14 cellular contexts compared by ENCODE assay signal in genomic region chr1:1240348-1240732, GRCh38.
DNase-seq lines count a peak whose midpoint lies in the region; ATAC-seq and TF ChIP-seq lines count a peak whose summit lies in the region.
"Had no signal": no experiment of that assay in that cellular context is flagged by ENCODE, and none has a peak within 500 bp of the region (broad histone marks: within the 10 kb centered on the region; RNA-seq: fewer than 3 reads in every experiment).

No MANE protein-coding gene starts in this region.

- no peak for ATAC-seq in HG02884 (IDR thresholded peaks at IDR 0.05; ENCODE audit: unreplicated experiment)
- ATAC-seq: CD8-positive, alpha-beta T cell had no signal

- POLR2A ChIA-PET in HEK293 (lab: Yijun Ruan, JAX) = no interaction called here

- H3K27ac ChIP-seq in BLaER1 = 0 out of 2 replicates have a peak overlapping the region, but pooled peaks have one; percentile 26
- no peak overlapping the region for H3K27ac ChIP-seq in HEK293 (ENCODE audit: extremely low read depth, low read depth, low read length)
- H3K27ac ChIP-seq: HL-60 had no signal

- TF ChIP-seq CTCF in HEK293 (tag by site-specific recombination; IDR thresholded peaks at IDR 0.05) (no peak), GM20000 (IDR thresholded peaks at IDR 0.05; ENCODE audit: extremely low read depth, missing control alignments) (no peak)

- no peak overlapping the region for H3K4me3 ChIP-seq in BLaER1
- H3K4me3 ChIP-seq in HEK293 (ENCODE audit: low read depth, low read length) = no peak overlapping the region

- peaks cover 16% of the 10 kb centered on the region for H3K27me3 ChIP-seq in BLaER1

- peak; percentile 41 for DNase-seq in iPS-NIHi11 (ENCODE audit: low spot score)
- no peak for DNase-seq in GM20000 (ENCODE audit: low spot score)
- DNase-seq: 8988T; AML-193; C1 segment of cervical spinal cord; CD8-positive, alpha-beta T cell; COR-L47; GF-D8; HCEC 1CT; KG1 had no signal

- peak overlapping the region; percentile 45 for H3K4me2 ChIP-seq in BLaER1

- peaks cover 66% of the 10 kb centered on the region for H4K20me1 ChIP-seq in BLaER1

- H3K9me3 ChIP-seq in BLaER1 (no peaks in the 10 kb centered on the region), HEK293 (ENCODE audit: control insufficient read depth, insufficient read depth, low read depth, low read length) (no peaks in the 10 kb centered on the region)

- H3K9ac ChIP-seq in BLaER1 = no peak overlapping the region

- H3K4me1 ChIP-seq in BLaER1 (peaks cover 87% of the 10 kb centered on the region), HEK293 (ENCODE audit: control insufficient read depth, insufficient read depth, low read length) (no peaks in the 10 kb centered on the region)

- peaks cover 9% of the 10 kb centered on the region; the same call in 1 of the 2 replicates for H3K36me3 ChIP-seq in BLaER1
- no peaks in the 10 kb centered on the region for H3K36me3 ChIP-seq in HEK293 (ENCODE audit: control insufficient read depth in 2 of 2, insufficient read depth in 1 of 2, low read length in 2 of 2)

- CTCF ChIA-PET in HEK293 (lab: Yijun Ruan, JAX) = no interaction called here

TF ChIP-seq in HEK293, 187 proteins besides CTCF, POLR2A, EP300 and RAD21:
- TF ChIP-seq ZNF785 (tag by site-specific recombination; IDR thresholded peaks at IDR 0.05) (no peak), KLF8 (tag by site-specific recombination; IDR thresholded peaks at IDR 0.05) (no peak), SP2 (tag by site-specific recombination; IDR thresholded peaks at IDR 0.05) (no peak), PRDM10 (tag by site-specific recombination; IDR thresholded peaks at IDR 0.05) (peak; percentile 43; the same call in 1 of the 2 replicates), GLIS1 (tag by site-specific recombination; IDR thresholded peaks at IDR 0.05) (peak; percentile 39), ZIC2 (tag by site-specific recombination; IDR thresholded peaks at IDR 0.05) (no peak), ZNF302 (tag by site-specific recombination; IDR thresholded peaks at IDR 0.05; ENCODE audit: low read depth) (no peak), ZNF169 (tag by site-specific recombination; IDR thresholded peaks at IDR 0.05) (no peak), ZNF311 (tag by site-specific recombination; IDR thresholded peaks at IDR 0.05; ENCODE audit: borderline replicate concordance) (no peak), SCRT2 (tag by site-specific recombination; IDR thresholded peaks at IDR 0.05) (no peak), ZNF157 (tag by site-specific recombination; IDR thresholded peaks at IDR 0.05) (no peak)
- TF ChIP-seq, protein P1, sequence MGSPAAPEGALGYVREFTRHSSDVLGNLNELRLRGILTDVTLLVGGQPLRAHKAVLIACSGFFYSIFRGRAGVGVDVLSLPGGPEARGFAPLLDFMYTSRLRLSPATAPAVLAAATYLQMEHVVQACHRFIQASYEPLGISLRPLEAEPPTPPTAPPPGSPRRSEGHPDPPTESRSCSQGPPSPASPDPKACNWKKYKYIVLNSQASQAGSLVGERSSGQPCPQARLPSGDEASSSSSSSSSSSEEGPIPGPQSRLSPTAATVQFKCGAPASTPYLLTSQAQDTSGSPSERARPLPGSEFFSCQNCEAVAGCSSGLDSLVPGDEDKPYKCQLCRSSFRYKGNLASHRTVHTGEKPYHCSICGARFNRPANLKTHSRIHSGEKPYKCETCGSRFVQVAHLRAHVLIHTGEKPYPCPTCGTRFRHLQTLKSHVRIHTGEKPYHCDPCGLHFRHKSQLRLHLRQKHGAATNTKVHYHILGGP (tag by site-specific recombination; IDR thresholded peaks at IDR 0.05) = no peak
- TF ChIP-seq, protein P2, sequence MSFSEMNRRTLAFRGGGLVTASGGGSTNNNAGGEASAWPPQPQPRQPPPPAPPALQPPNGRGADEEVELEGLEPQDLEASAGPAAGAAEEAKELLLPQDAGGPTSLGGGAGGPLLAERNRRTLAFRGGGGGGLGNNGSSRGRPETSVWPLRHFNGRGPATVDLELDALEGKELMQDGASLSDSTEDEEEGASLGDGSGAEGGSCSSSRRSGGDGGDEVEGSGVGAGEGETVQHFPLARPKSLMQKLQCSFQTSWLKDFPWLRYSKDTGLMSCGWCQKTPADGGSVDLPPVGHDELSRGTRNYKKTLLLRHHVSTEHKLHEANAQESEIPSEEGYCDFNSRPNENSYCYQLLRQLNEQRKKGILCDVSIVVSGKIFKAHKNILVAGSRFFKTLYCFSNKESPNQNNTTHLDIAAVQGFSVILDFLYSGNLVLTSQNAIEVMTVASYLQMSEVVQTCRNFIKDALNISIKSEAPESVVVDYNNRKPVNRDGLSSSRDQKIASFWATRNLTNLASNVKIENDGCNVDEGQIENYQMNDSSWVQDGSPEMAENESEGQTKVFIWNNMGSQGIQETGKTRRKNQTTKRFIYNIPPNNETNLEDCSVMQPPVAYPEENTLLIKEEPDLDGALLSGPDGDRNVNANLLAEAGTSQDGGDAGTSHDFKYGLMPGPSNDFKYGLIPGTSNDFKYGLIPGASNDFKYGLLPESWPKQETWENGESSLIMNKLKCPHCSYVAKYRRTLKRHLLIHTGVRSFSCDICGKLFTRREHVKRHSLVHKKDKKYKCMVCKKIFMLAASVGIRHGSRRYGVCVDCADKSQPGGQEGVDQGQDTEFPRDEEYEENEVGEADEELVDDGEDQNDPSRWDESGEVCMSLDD (tag by site-specific recombination; IDR thresholded peaks at IDR 0.05) = no peak
- TF ChIP-seq, protein P3, sequence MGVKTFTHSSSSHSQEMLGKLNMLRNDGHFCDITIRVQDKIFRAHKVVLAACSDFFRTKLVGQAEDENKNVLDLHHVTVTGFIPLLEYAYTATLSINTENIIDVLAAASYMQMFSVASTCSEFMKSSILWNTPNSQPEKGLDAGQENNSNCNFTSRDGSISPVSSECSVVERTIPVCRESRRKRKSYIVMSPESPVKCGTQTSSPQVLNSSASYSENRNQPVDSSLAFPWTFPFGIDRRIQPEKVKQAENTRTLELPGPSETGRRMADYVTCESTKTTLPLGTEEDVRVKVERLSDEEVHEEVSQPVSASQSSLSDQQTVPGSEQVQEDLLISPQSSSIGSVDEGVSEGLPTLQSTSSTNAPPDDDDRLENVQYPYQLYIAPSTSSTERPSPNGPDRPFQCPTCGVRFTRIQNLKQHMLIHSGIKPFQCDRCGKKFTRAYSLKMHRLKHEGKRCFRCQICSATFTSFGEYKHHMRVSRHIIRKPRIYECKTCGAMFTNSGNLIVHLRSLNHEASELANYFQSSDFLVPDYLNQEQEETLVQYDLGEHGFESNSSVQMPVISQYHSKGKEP (tag by site-specific recombination; IDR thresholded peaks at IDR 0.05) = no peak
